16 cellular contexts compared by ENCODE assay signal in the genomic region with DNA sequence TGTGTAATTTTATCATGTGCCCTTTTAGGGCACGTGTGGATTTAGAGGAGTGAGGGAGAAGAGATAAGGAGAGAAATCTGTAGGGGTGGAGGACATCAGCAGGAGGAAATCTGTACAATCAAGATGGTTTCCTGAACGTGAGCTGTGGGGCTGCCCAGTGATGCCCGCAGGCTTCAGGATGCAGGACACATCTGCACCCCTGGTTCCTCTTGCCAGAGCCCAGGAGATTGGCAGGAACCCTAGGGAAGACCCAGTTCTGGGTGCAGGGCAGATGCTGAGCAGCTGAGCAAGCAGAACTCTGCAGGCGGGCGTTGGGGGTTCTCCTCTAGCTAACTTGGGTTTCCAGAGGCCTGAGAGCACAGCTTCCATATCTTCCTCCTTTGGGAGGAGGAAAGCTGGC. TPM values are rescaled to one million over a fixed set of nuclear protein-coding genes. Genes with fewer than 3 reads are reported as not detected.
A peak's percentile ranks its signal among the peaks of the same experiment; 100 is the strongest.
DNase-seq lines count a peak whose midpoint lies in the region; ATAC-seq and TF ChIP-seq lines count a peak whose summit lies in the region.
"Had no signal": no experiment of that assay in that cellular context is flagged by ENCODE, and none has a peak within 500 bp of the region (broad histone marks: within the 10 kb centered on the region; RNA-seq: fewer than 3 reads in every experiment).

No MANE protein-coding gene starts in this region.

- intact Hi-C loops in esophagus muscularis mucosa (cut with DNase I) (no loop called here), Calu3 (cut with micrococcal nuclease; ENCODE audit: unreplicated experiment) (loop anchor here (10.0 kb wide), 1 partner anchor 619 kb away; no protein-coding TSS in a partner anchor)

- H3K27ac Mint-ChIP-seq in H9 (no peak overlapping the region), neural progenitor cell (no peak overlapping the region), Calu3 (ENCODE audit: unreplicated experiment) (no peak overlapping the region)
- H3K27ac Mint-ChIP-seq: HFFc6 had no signal

- H3K4me3 Mint-ChIP-seq in H9 (no peak overlapping the region), neural progenitor cell (no peak overlapping the region), Calu3 (ENCODE audit: low read depth, unreplicated experiment) (no peak overlapping the region)
- H3K4me3 Mint-ChIP-seq: CD14-positive monocyte; CD4-positive, alpha-beta memory T cell; HFFc6; IgD-negative memory B cell had no signal

- no peak overlapping the region for H2BK120ac ChIP-seq in H9 (ENCODE audit: low read depth, low read length, poor library complexity, severe bottlenecking)

- H2AFZ ChIP-seq in H9 (ENCODE audit: low read length) (no peak overlapping the region), neural progenitor cell (replicated peaks) (peak overlapping the region; percentile 37)

- H4K5ac ChIP-seq in H9 (ENCODE audit: insufficient read length, low read depth, low read length) = no peak overlapping the region

- H3K27ac ChIP-seq in H9 (ENCODE audit: insufficient read length, low read depth, low read length) (no peak overlapping the region), esophagus muscularis mucosa (replicated peaks in 1 of 4) (no peak overlapping the region), neural progenitor cell (no peak overlapping the region)

- no peaks in the 10 kb centered on the region for H3K79me1 ChIP-seq in H9 (ENCODE audit: insufficient read depth, low read depth, low read length, poor library complexity, severe bottlenecking)

- H3K4me1 ChIP-seq in H9 (ENCODE audit: insufficient read depth, low read length) (peaks cover 8% of the 10 kb centered on the region), esophagus muscularis mucosa (peaks cover 0 to 2% (median 0%) of the 10 kb centered on the region in 4 donors), neural progenitor cell (peaks cover 13% of the 10 kb centered on the region)
- H3K4me1 ChIP-seq: BE2C had no signal

- H3K79me2 ChIP-seq in H9 (ENCODE audit: insufficient read depth, low read length) = no peaks in the 10 kb centered on the region
- no peaks in the 10 kb centered on the region for H3K79me2 ChIP-seq in neural progenitor cell (ENCODE audit: low read depth)

- H3K4me3 ChIP-seq in esophagus muscularis mucosa (no peak overlapping the region), neural progenitor cell (no peak overlapping the region)

- no peak overlapping the region for H2BK12ac ChIP-seq in H9 (ENCODE audit: insufficient read length, low read depth, low read length)

- no CpG with 5 or more reads among the region's 5 CpGs for WGBS in H9 (ENCODE audit: extremely low coverage, insufficient read length, low lambda C conversion rate)
- 45% methylated on average over 5 of the region's 5 CpGs for WGBS in esophagus muscularis mucosa

- no peak overlapping the region for H4K91ac ChIP-seq in H9 (ENCODE audit: insufficient read length, low read depth, low read length)

- no peak overlapping the region for H3K56ac ChIP-seq in H9 (ENCODE audit: insufficient read length, low read depth, low read length)

- CTCF ChIA-PET in Calu3 (lab: Charles Lee) = interaction anchor here (1.6 kb wide), 1 partner anchor 76 kb away, joined by 4 read pairs; no protein-coding TSS in a partner anchor

- H3K23ac ChIP-seq in H9 (ENCODE audit: insufficient read length, low read depth, low read length) = no peak overlapping the region

- no peaks in the 10 kb centered on the region for H3K9me3 ChIP-seq in H9 (ENCODE audit: control insufficient read depth, low read depth, low read length)
- no peaks in the 10 kb centered on the region for H3K9me3 ChIP-seq in esophagus muscularis mucosa
- no peaks in the 10 kb centered on the region for H3K9me3 ChIP-seq in neural progenitor cell (ENCODE audit: low read depth)
- H3K9me3 ChIP-seq: BE2C had no signal

- no peak overlapping the region for H2BK5ac ChIP-seq in H9 (ENCODE audit: insufficient read length, low read length)

- DNase-seq in H9 (no peak), esophagus muscularis mucosa (ENCODE audit: extremely low spot score) (peak; percentile 80), neural progenitor cell (ENCODE audit: low spot score) (no peak), NCI-H1417 treated with DMSO at 0.1 percent for 48 hours (lab: John Stamatoyannopoulos, UW) (no peak), Calu3 (no peak)
- DNase-seq: ACHN; BE2C; CD4-positive, alpha-beta memory T cell; DMS79 treated with DMSO at 0.1 percent for 48 hours; GF-D8; HFFc6; KBM-7 had no signal

- no peak overlapping the region for H2BK15ac ChIP-seq in H9 (ENCODE audit: low read depth, low read length)

- H3K27me3 Mint-ChIP-seq in H9 (ENCODE audit: low read depth) (no peaks in the 10 kb centered on the region), neural progenitor cell (ENCODE audit: insufficient read depth, low read depth) (peaks cover 2% of the 10 kb centered on the region), Calu3 (ENCODE audit: unreplicated experiment) (peaks cover 67% of the 10 kb centered on the region)
- H3K27me3 Mint-ChIP-seq: CD4-positive, alpha-beta memory T cell; IgD-negative memory B cell had no signal

- no peak for TF ChIP-seq CTCF in H9 (conservative IDR thresholded peaks at IDR 0.05)
- no peak for TF ChIP-seq CTCF in esophagus muscularis mucosa (IDR thresholded peaks at IDR 0.05)
- TF ChIP-seq CTCF in neural progenitor cell (IDR thresholded peaks at IDR 0.05) = no peak
- no peak for TF ChIP-seq CTCF in Calu3 (IDR thresholded peaks at IDR 0.05; ENCODE audit: unreplicated experiment)

- BruUV-seq in Calu3 (replicated peaks; lab: Mats Ljungman, UMichigan) = no TSS peak

- no peaks in the 10 kb centered on the region for H3K23me2 ChIP-seq in H9 (ENCODE audit: insufficient read length, low read depth, low read length, poor library complexity, severe bottlenecking)

- H3K9me3 Mint-ChIP-seq in H9 (no peaks in the 10 kb centered on the region; a peak in 1 of 5 replicates), neural progenitor cell (no peaks in the 10 kb centered on the region), Calu3 (ENCODE audit: low read depth, unreplicated experiment) (no peaks in the 10 kb centered on the region)
- H3K9me3 Mint-ChIP-seq: CD4-positive, alpha-beta memory T cell; HFFc6 had no signal

- no peak overlapping the region for H2AK5ac ChIP-seq in H9 (ENCODE audit: insufficient read length, low read length)

- H3F3A ChIP-seq in neural progenitor cell (ENCODE audit: low read depth) = peaks cover 11% of the 10 kb centered on the region

- no peak overlapping the region for H3K9ac ChIP-seq in H9 (ENCODE audit: extremely low read depth, insufficient read length, low read length)
- no peak overlapping the region for H3K9ac ChIP-seq in neural progenitor cell

- H3T11ph ChIP-seq in H9 (ENCODE audit: low read length) = no peak overlapping the region

- H2BK20ac ChIP-seq in H9 (ENCODE audit: low read depth, low read length, poor library complexity, severe bottlenecking) = no peak overlapping the region

- no peaks in the 10 kb centered on the region for H3K27me3 ChIP-seq in H9 (ENCODE audit: insufficient read depth, low read length)
- no peaks in the 10 kb centered on the region for H3K27me3 ChIP-seq in esophagus muscularis mucosa
- H3K27me3 ChIP-seq in neural progenitor cell = no peaks in the 10 kb centered on the region
- H3K27me3 ChIP-seq: BE2C had no signal

- H3K18ac ChIP-seq in H9 (ENCODE audit: insufficient read length, low read depth, low read length) = peak overlapping the region; percentile 32

- H3K36me3 Mint-ChIP-seq in H9 (ENCODE audit: insufficient read depth in 1 of 3, low read depth in 3 of 3) (no peaks in the 10 kb centered on the region; a peak in 1 of 7 replicates), neural progenitor cell (no peaks in the 10 kb centered on the region), Calu3 (ENCODE audit: insufficient read depth, unreplicated experiment) (no peaks in the 10 kb centered on the region)
- H3K36me3 Mint-ChIP-seq: CD14-positive monocyte, IgD-negative memory B cell had no signal

- no peak overlapping the region for H4K8ac ChIP-seq in H9 (replicated peaks; ENCODE audit: insufficient read length, low read depth, low read length)

- H3K36me3 ChIP-seq in esophagus muscularis mucosa (no peaks in the 10 kb centered on the region), neural progenitor cell (no peaks in the 10 kb centered on the region)
- H3K36me3 ChIP-seq: BE2C had no signal

- no peak for ATAC-seq in GM19328 (IDR thresholded peaks at IDR 0.05; ENCODE audit: unreplicated experiment)
- ATAC-seq: HCT116 had no signal

- no peak for TF ChIP-seq POLR2A in esophagus muscularis mucosa (IDR thresholded peaks at IDR 0.05; ENCODE audit: low read depth)

- TF ChIP-seq EP300 in esophagus muscularis mucosa (IDR thresholded peaks at IDR 0.05) = no peak

- no peaks in the 10 kb centered on the region for H4K20me1 ChIP-seq in H9 (ENCODE audit: control insufficient read depth, insufficient read depth, insufficient read length)
- no peaks in the 10 kb centered on the region for H4K20me1 ChIP-seq in neural progenitor cell (ENCODE audit: low read depth)

- H3K4me1 Mint-ChIP-seq in H9 = peaks cover 32 to 36% of the 10 kb centered on the region in 2 experiments
- peaks cover 13% of the 10 kb centered on the region for H3K4me1 Mint-ChIP-seq in neural progenitor cell
- no peaks in the 10 kb centered on the region for H3K4me1 Mint-ChIP-seq in Calu3 (ENCODE audit: low read depth, unreplicated experiment)

- H3K4me2 ChIP-seq in H9 (ENCODE audit: insufficient read depth, insufficient read length, low read length) (no peak overlapping the region), neural progenitor cell (no peak overlapping the region)

- no peak overlapping the region for H3K4ac ChIP-seq in H9 (ENCODE audit: low read depth, low read length)

- H3K14ac ChIP-seq in H9 (ENCODE audit: insufficient read depth, low read length) = peak overlapping the region; percentile 58; the same call in 1 of the 2 replicates

RNA-seq across cellular contexts. Expression of gene TESPA1, which starts 11.7 kb away (rescaled TPM):
- total RNA-seq in H9 (2021) = not detected in 2 replicates
- 1 to 10 TPM; 1.1 to 4.6 (median 2.6) TPM for total RNA-seq in esophagus muscularis mucosa
- not detected in 2 replicates for total RNA-seq in neural progenitor cell (ENCODE audit: low replicate concordance)
- not detected in 2 replicates for total RNA-seq in Calu3 (2022)
- total RNA-seq: HFFc6 had no signal

RNA-seq across cellular contexts. Expression of gene NEUROD4, which starts 23.5 kb away (rescaled TPM):
- total RNA-seq in H9 (2021) (not detected in 2 replicates), esophagus muscularis mucosa (not detected), neural progenitor cell (ENCODE audit: low replicate concordance) (0.62 and 1.8 TPM in 2 replicates), Calu3 (2022) (not detected in 2 replicates)
- total RNA-seq: HFFc6 had no signal
